Comparison of ENCODE assay signal across 33 cellular contexts in genomic region chr1:57229076-57229475, GRCh38.
"Had no signal": no experiment of that assay in that cellular context is flagged by ENCODE, and none has a peak within 500 bp of the region (broad histone marks: within the 10 kb centered on the region; RNA-seq: fewer than 3 reads in every experiment).

No MANE protein-coding gene starts in this region.

- H3K9ac ChIP-seq: SK-N-SH had no signal

- H3K27ac ChIP-seq: adrenal gland, body of pancreas, breast epithelium, Peyer's patch, SJSA1 had no signal

- H3K4me3 ChIP-seq: adrenal gland, body of pancreas, breast epithelium, Peyer's patch, SJSA1 had no signal

- DNase-seq: activated CD4-positive, alpha-beta T cell treated with anti-CD3 and anti-CD28 coated beads, Interleukin-2, amount 10 ng/mL, durations not matched to agents 24 days and 14 days; activated CD4-positive, alpha-beta T cell treated with anti-CD3 and anti-CD28 coated beads, Interleukin-2, amount 50 U/mL, for 4 hours; activated CD8-positive, alpha-beta T cell treated with anti-CD3 and anti-CD28 coated beads for 36 hours; activated gamma-delta T cell; activated naive CD4-positive, alpha-beta T cell treated with Interleukin-2 at 50 U/mL for 16 hours; activated T-cell treated with anti-CD3 and anti-CD28 coated beads, Interleukin-2, amount 50 U/mL, for 24 hours; adrenal gland; body of pancreas; cerebellar nuclear complex; KG1; MM.1S; MV-4-11; NCI-H1092; NCI-H1436 treated with DMSO at 0.1 percent for 48 hours; NCI-H1694 treated with DMSO at 0.1 percent for 48 hours; NCI-H2029; NCI-H2171 treated with DMSO at 0.1 percent for 48 hours; NCI-H226; NCI-H446 treated with DMSO at 0.1 percent for 48 hours; NCI-H524; NCI-H69; NCI-H82; PC-3; Peyer's patch; RPMI8226; SHP77 treated with DMSO at 0.1 percent for 48 hours; SK-N-SH had no signal

- H3K36me3 Mint-ChIP-seq: activated naive CD4-positive, alpha-beta T cell treated with anti-CD3 and anti-CD28 coated beads, Interleukin-2, amount 50 U/mL, for 72 hours had no signal

- H3K4me1 ChIP-seq: adrenal gland, body of pancreas, breast epithelium, Peyer's patch, SJSA1 had no signal

- H3K9me2 ChIP-seq: SK-N-SH had no signal

- H3K27ac Mint-ChIP-seq: activated CD4-positive, alpha-beta T cell treated with anti-CD3 and anti-CD28 coated beads, Interleukin-2, amount 10 ng/mL, durations not matched to agents 24 days and 14 days; activated CD8-positive, alpha-beta T cell treated with anti-CD3 and anti-CD28 coated beads for 36 hours; activated naive CD4-positive, alpha-beta T cell treated with anti-CD3 and anti-CD28 coated beads, Interleukin-2, amount 50 U/mL, for 72 hours; activated T-cell treated with anti-CD3 and anti-CD28 coated beads, Interleukin-2, amount 50 U/mL, for 24 hours; activated T-helper 2 cell treated with anti-CD3 and anti-CD28 coated beads, Interferon-gamma antibody, Interleukin-2, Interleukin-4, amounts not matched to agents 10 μg/mL and 5 μg/mL and 100 μg/mL, durations not matched to agents 14 hours and 24 hours and 36 hours; T-helper 1 cell treated with Interleukin-12 subunit alpha and Interleukin-12 subunit beta and Interleukin-4 antibody, amounts not matched to agents 30 μg/mL and 1 μg/mL, for 36 hours; T-helper 2 cell treated with Interferon-gamma antibody and Interleukin-4, amounts not matched to agents 5 μg/mL and 100 μg/mL, for 36 hours had no signal

- ATAC-seq: activated CD8-positive, alpha-beta T cell treated with anti-CD3 and anti-CD28 coated beads for 36 hours; activated naive CD4-positive, alpha-beta T cell treated with anti-CD3 and anti-CD28 coated beads, Interleukin-2, amount 50 U/mL, for 72 hours; body of pancreas; PC-3 had no signal

- H3K4me2 ChIP-seq: SK-N-SH had no signal

- H3K27me3 ChIP-seq: adrenal gland, body of pancreas, breast epithelium, Peyer's patch, SJSA1 had no signal

- H3K9me3 ChIP-seq: adrenal gland, body of pancreas, breast epithelium, Peyer's patch, SJSA1, SK-N-SH had no signal

- H3K4me1 Mint-ChIP-seq: activated CD4-positive, alpha-beta T cell treated with anti-CD3 and anti-CD28 coated beads, Interleukin-2, amount 10 ng/mL, durations not matched to agents 24 days and 14 days had no signal

- H3K27me3 Mint-ChIP-seq: activated CD4-positive, alpha-beta T cell treated with anti-CD3 and anti-CD28 coated beads, Interleukin-2, amount 10 ng/mL, durations not matched to agents 24 days and 14 days; activated T-cell treated with anti-CD3 and anti-CD28 coated beads, Interleukin-2, amount 50 U/mL, for 24 hours had no signal

- H3K36me3 ChIP-seq: adrenal gland, breast epithelium, Peyer's patch, SJSA1 had no signal

- H3K9me3 Mint-ChIP-seq: activated CD4-positive, alpha-beta T cell treated with anti-CD3 and anti-CD28 coated beads, Interleukin-2, amount 10 ng/mL, durations not matched to agents 24 days and 14 days; activated CD8-positive, alpha-beta T cell treated with anti-CD3 and anti-CD28 coated beads for 36 hours; activated T-cell treated with anti-CD3 and anti-CD28 coated beads, Interleukin-2, amount 50 U/mL, for 24 hours; activated T-helper 2 cell treated with anti-CD3 and anti-CD28 coated beads, Interferon-gamma antibody, Interleukin-2, Interleukin-4, amounts not matched to agents 10 μg/mL and 5 μg/mL and 100 μg/mL, durations not matched to agents 14 hours and 24 hours and 36 hours; T-helper 1 cell treated with Interleukin-12 subunit alpha and Interleukin-12 subunit beta and Interleukin-4 antibody, amounts not matched to agents 30 μg/mL and 1 μg/mL, for 36 hours; T-helper 2 cell treated with Interferon-gamma antibody and Interleukin-4, amounts not matched to agents 5 μg/mL and 100 μg/mL, for 36 hours had no signal

- H3K4me3 Mint-ChIP-seq: activated CD4-positive, alpha-beta T cell treated with anti-CD3 and anti-CD28 coated beads, Interleukin-2, amount 10 ng/mL, durations not matched to agents 24 days and 14 days; activated CD8-positive, alpha-beta T cell treated with anti-CD3 and anti-CD28 coated beads for 36 hours; activated T-cell treated with anti-CD3 and anti-CD28 coated beads, Interleukin-2, amount 50 U/mL, for 24 hours; T-helper 1 cell treated with Interleukin-12 subunit alpha and Interleukin-12 subunit beta and Interleukin-4 antibody, amounts not matched to agents 30 μg/mL and 1 μg/mL, for 36 hours; T-helper 2 cell treated with Interferon-gamma antibody and Interleukin-4, amounts not matched to agents 5 μg/mL and 100 μg/mL, for 36 hours had no signal
